ENCODE assay signal across 8 cellular contexts in genomic region chr6:26195376-26195923, GRCh38.
DNase-seq lines count a peak whose midpoint lies in the region; ATAC-seq and TF ChIP-seq lines count a peak whose summit lies in the region.

No MANE protein-coding gene starts in this region.

- no peak for TF ChIP-seq CTCF in WTC11 (IDR thresholded peaks at IDR 0.05)
- no peak for TF ChIP-seq CTCF in cardiac fibroblast (IDR thresholded peaks at IDR 0.05; ENCODE audit: low read depth, low read length)

- peaks cover 14% of the 10 kb centered on the region for H3K4me1 ChIP-seq in skeletal muscle satellite cell (ENCODE audit: control insufficient read depth, insufficient read depth, low read length)

- H3K4me3 ChIP-seq in cardiac fibroblast (replicated peaks in 1 of 2; ENCODE audit: low read depth in 2 of 2, low read length in 2 of 2): peak overlapping the region; percentile 72 to 84
- peak overlapping the region; percentile 79 for H3K4me3 ChIP-seq in skeletal muscle satellite cell (ENCODE audit: low read length)

- H3K4me2 ChIP-seq in skeletal muscle satellite cell (ENCODE audit: low read length): peak overlapping the region; percentile 87

- H3K36me3 Mint-ChIP-seq in WTC11: peaks cover 14% of the 10 kb centered on the region

- H3K36me3 ChIP-seq in skeletal muscle satellite cell (ENCODE audit: insufficient read depth, low read length): no peaks in the 10 kb centered on the region

- ATAC-seq in GM21381 (IDR thresholded peaks at IDR 0.05; ENCODE audit: unreplicated experiment) (peak; percentile 24), WTC11 (peak; percentile 7), HG03457 (IDR thresholded peaks at IDR 0.05; ENCODE audit: unreplicated experiment) (no peak)

- peaks cover 17% of the 10 kb centered on the region for H3K27me3 ChIP-seq in skeletal muscle satellite cell (ENCODE audit: control insufficient read depth, insufficient read depth, low read length)

- no peaks in the 10 kb centered on the region for H3K9me3 ChIP-seq in skeletal muscle satellite cell (replicated peaks; ENCODE audit: low read length)

- DNase-seq in CD1c-positive myeloid dendritic cell (ENCODE audit: extremely low spot score) (peak; percentile 90), NCI-H187 (lab: John Stamatoyannopoulos, UW) (peak; percentile 44 to 63), WTC11 (ENCODE audit: low spot score) (no peak), cardiac fibroblast (ENCODE audit: low read depth in 2 of 2) (peak; percentile 96 to 97), iPS-NIHi7 (ENCODE audit: extremely low spot score) (peak; percentile 33)

- peak overlapping the region; percentile 99 for H3K27ac Mint-ChIP-seq in WTC11

- CTCF ChIA-PET in WTC11 (lab: Charles Lee): interaction anchor here (0.7 to 3.2 kb wide), 3 partner anchors 10 to 19 kb away, joined by 4 to 14 read pairs (median 4); a partner anchor contains a TSS

- peaks cover 29% of the 10 kb centered on the region for H3K4me1 Mint-ChIP-seq in WTC11

- H3K9me3 Mint-ChIP-seq in WTC11: no peaks in the 10 kb centered on the region

- H3K27me3 Mint-ChIP-seq in WTC11 (ENCODE audit: low read depth): no peaks in the 10 kb centered on the region

- H3K9ac ChIP-seq in skeletal muscle satellite cell (ENCODE audit: low read depth, low read length): peak overlapping the region; percentile 76

- POLR2A ChIA-PET in WTC11 (lab: Charles Lee): interaction anchor here (0.8 to 7.9 kb wide), 20 partner anchors 9 to 950 kb away, joined by 3 to 471 read pairs (median 43); a partner anchor contains a TSS

- peak overlapping the region; percentile 99 for H3K4me3 Mint-ChIP-seq in WTC11

TF ChIP-seq in WTC11, 78 proteins besides CTCF, POLR2A, EP300 and RAD21:
- peak; percentile 45; the same call in 1 of the 2 replicates for TF ChIP-seq NFYB (CRISPR knock-in tag; conservative IDR thresholded peaks at IDR 0.05; ENCODE audit: low read depth)
- no peak for TF ChIP-seq IRF1 (CRISPR knock-in tag; IDR thresholded peaks at IDR 0.05)
- peak; percentile 68; the same call in 1 of the 2 replicates for TF ChIP-seq EMX1 (CRISPR knock-in tag; IDR thresholded peaks at IDR 0.05)
- TF ChIP-seq ERG (CRISPR knock-in tag; IDR thresholded peaks at IDR 0.05): peak; percentile 44; the same call in 1 of the 2 replicates
- TF ChIP-seq SMAD4 (CRISPR knock-in tag; IDR thresholded peaks at IDR 0.05): no peak
- no peak for TF ChIP-seq ZNF138 (CRISPR knock-in tag; conservative IDR thresholded peaks at IDR 0.05)
- no peak; the same call in 1 of the 2 replicates for TF ChIP-seq ZNF425 (CRISPR knock-in tag; conservative IDR thresholded peaks at IDR 0.05)
